10 cellular contexts compared by ENCODE assay signal in the genomic region with DNA sequence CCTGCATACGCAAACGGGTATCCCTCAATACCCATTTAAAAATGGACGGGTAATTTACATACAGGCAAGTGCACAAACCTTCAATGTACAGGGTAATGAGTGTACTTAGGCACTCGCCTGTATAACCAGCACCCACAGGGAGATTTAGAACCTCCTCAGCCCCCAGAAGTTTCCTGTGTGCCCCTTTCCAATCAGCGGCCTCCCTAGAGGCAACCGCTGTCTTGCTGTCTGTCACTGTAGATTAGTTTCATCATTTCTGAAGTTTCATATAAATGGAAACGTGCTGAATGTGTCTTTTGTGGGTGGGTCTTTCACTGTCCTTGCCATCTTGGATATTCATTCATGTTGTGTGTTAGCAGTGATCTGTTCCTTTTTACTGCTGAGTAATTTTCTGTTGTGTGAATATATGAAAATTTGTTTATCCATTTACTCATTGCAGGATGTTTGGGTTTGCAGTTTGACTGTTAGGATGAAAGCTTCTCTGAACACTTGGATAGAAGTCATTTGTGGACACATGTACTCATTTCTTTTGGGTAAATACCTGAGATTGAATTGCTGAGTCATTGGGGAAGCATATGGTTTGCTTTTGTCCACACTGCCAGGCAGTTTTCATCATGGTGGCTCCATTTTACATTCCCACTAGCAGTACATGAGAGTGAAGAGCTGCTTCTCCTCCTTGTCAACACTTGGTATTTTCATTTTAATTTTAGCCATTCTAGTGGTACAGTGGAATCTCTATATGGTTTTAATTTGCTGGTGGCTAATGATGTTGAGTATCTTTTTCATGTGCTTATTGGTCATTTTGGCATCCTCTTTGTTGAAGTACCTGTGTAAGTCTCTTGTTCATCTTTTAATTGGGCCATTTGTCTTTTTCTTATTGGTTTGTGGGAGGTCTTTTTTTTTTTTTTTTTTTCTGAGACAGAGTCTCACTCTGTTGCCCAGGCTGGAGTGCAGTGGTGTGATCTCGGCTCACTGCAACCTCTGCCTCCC. TPM values are rescaled to one million over a fixed set of nuclear protein-coding genes. Genes with fewer than 3 reads are reported as not detected.
DNase-seq lines count a peak whose midpoint lies in the region; ATAC-seq and TF ChIP-seq lines count a peak whose summit lies in the region.
"Had no signal": no experiment of that assay in that cellular context is flagged by ENCODE, and none has a peak within 500 bp of the region (broad histone marks: within the 10 kb centered on the region; RNA-seq: fewer than 3 reads in every experiment).

No MANE protein-coding gene starts in this region.

- TF ChIP-seq CTCF in GM12865 (IDR thresholded peaks at IDR 0.05; ENCODE audit: insufficient read depth, low read depth, low read length, missing control alignments) (no peak), fibroblast of pulmonary artery (IDR thresholded peaks at IDR 0.05; ENCODE audit: low read length, missing control alignments) (no peak), prostate gland (IDR thresholded peaks at IDR 0.05) (no peak)

- DNase-seq in GM12865 (ENCODE audit: low read depth) (peak; percentile 80), T-helper 17 cell (no peak), fibroblast of pulmonary artery (ENCODE audit: low read depth) (peak; percentile 46), prostate gland (ENCODE audit: low spot score) (no peak), SW480 (ENCODE audit: low spot score) (no peak)
- no peak for DNase-seq in stimulated activated CD4-positive, alpha-beta T cell treated with anti-CD3 and anti-CD28 coated beads, Interleukin-2, amount 100 ng/mL, for 48 hours
- DNase-seq: occipital lobe had no signal

- H3K27ac Mint-ChIP-seq in T-helper 17 cell, result peak overlapping the region; percentile 98

- intact Hi-C loops in prostate gland (cut with DNase I), result no loop called here

- no peaks in the 10 kb centered on the region for H3K27me3 Mint-ChIP-seq in T-helper 17 cell

- H3K27me3 ChIP-seq in prostate gland (replicated peaks; ENCODE audit: insufficient read depth), result no peaks in the 10 kb centered on the region
- H3K27me3 ChIP-seq: ascending aorta had no signal

- peaks cover 5% of the 10 kb centered on the region for H3K4me1 ChIP-seq in prostate gland (replicated peaks)

- H3K4me3 Mint-ChIP-seq in T-helper 17 cell, result peak overlapping the region; percentile 33

- H3K27ac ChIP-seq in prostate gland, result no peak overlapping the region

- no peaks in the 10 kb centered on the region for H3K9me3 ChIP-seq in T-helper 17 cell (ENCODE audit: control insufficient read depth, low read length, poor library complexity, severe bottlenecking)
- no peaks in the 10 kb centered on the region for H3K9me3 ChIP-seq in prostate gland
- H3K9me3 ChIP-seq: ascending aorta had no signal

- ATAC-seq in HG02571 (IDR thresholded peaks at IDR 0.05; ENCODE audit: unreplicated experiment) (peak; percentile 34), T-helper 17 cell (no peak), HG03520 (IDR thresholded peaks at IDR 0.05; ENCODE audit: unreplicated experiment) (no peak)

- 90% methylated on average over 8 of the region's 8 CpGs for WGBS in prostate gland

- no peaks in the 10 kb centered on the region for H3K36me3 ChIP-seq in prostate gland
- H3K36me3 ChIP-seq: ascending aorta had no signal

- H3K36me3 Mint-ChIP-seq in T-helper 17 cell (ENCODE audit: low read depth), result peaks cover 3% of the 10 kb centered on the region

- peaks cover 43% of the 10 kb centered on the region for H3K4me1 Mint-ChIP-seq in T-helper 17 cell

- no peak for TF ChIP-seq POLR2A in prostate gland (IDR thresholded peaks at IDR 0.05)

- H3K4me3 ChIP-seq in GM12865 (ENCODE audit: low read depth, low read length) (no peak overlapping the region), fibroblast of pulmonary artery (replicated peaks; ENCODE audit: low read depth, low read length) (no peak overlapping the region), prostate gland (no peak overlapping the region)
- H3K4me3 ChIP-seq: ascending aorta had no signal

RNA-seq across cellular contexts. Expression of a gene that starts 2.1 kb away (rescaled TPM):
- total RNA-seq in T-helper 17 cell (100 to 1,000 TPM; 187 to 203 TPM), prostate gland (10 to 100 TPM in 1 of 2 donors, 1 to 10 TPM in 1; 2.0 to 10.9 TPM)

Comparison
In these comparisons a context has a peak if more than half of its experiments do, and no peak if none do; other contexts are left out.
1. DNase-seq: peak in GM12865 (single experiment) and fibroblast of pulmonary artery (single experiment); none in T-helper 17 cell (0 of 3), prostate gland (single experiment), SW480 (single experiment) and stimulated activated CD4-positive, alpha-beta T cell treated with anti-CD3 and anti-CD28 coated beads, Interleukin-2, amount 100 ng/mL, for 48 hours (0 of 2).
2. RNA of a gene that starts 2.1 kb away (total RNA-seq): 187 to 203 TPM in T-helper 17 cell; 2.0 to 10.9 TPM in prostate gland; every median in the first group is over 10 times any median in the second.